In genomic region chr5:157731272-157732129, GRCh38 we compare ENCODE assay signal across 8 cellular contexts. TPM values are rescaled to one million over a fixed set of nuclear protein-coding genes. Genes with fewer than 3 reads are reported as not detected.
DNase-seq lines count a peak whose midpoint lies in the region; ATAC-seq and TF ChIP-seq lines count a peak whose summit lies in the region.

Gene THG1L (plus strand): TSS chr5:157731420. CDS start chr5:157731441, 21 bp downstream.

- 2 to 3% (median 3%) methylated on average over 26 to 47 of the region's 47 CpGs for WGBS in spleen, 5 donors

- H3K4me1 ChIP-seq in spleen = peaks cover 8 to 33% (median 21%) of the 10 kb centered on the region in 6 donors

- H3K9me3 Mint-ChIP-seq in activated B cell treated with CpG ODN at 0.5 μM for 24 hours = no peaks in the 10 kb centered on the region

- POLR2A ChIA-PET in activated B cell treated with CpG ODN at 0.5 μM for 24 hours (lab: Charles Lee) = interaction anchor here (0.5 to 3.0 kb wide), 19 partner anchors 10 to 589 kb away, joined by 3 to 22 read pairs (median 5); partner anchors contain the start of genes ADAM19, LSM11, MED7 and SOX30

- TF ChIP-seq CTCF in activated B cell treated with CpG ODN at 0.5 μM for 24 hours (IDR thresholded peaks at IDR 0.05) (no peak), spleen (IDR thresholded peaks at IDR 0.05 in 8 of 11, conservative IDR thresholded peaks at IDR 0.05 in 3 of 11) (peak in 1 of 11 experiments; percentile 14)

- H3K36me3 Mint-ChIP-seq in activated B cell treated with CpG ODN at 0.5 μM for 24 hours (ENCODE audit: low read depth) = peaks cover 36% of the 10 kb centered on the region

- H3K4me1 Mint-ChIP-seq in activated B cell treated with CpG ODN at 0.5 μM for 24 hours = peaks cover 46% of the 10 kb centered on the region

- no peaks in the 10 kb centered on the region for H3K9me3 ChIP-seq in spleen

- H3K27me3 ChIP-seq in spleen (replicated peaks in 1 of 7) = no peaks in the 10 kb centered on the region

- CTCF ChIA-PET in activated B cell treated with CpG ODN at 0.5 μM for 24 hours (lab: Charles Lee) = interaction anchor here (2.0 to 2.5 kb wide), 2 partner anchors 12 to 13 kb away, joined by 7 to 15 read pairs; partner anchors contain the start of gene LSM11

- peak within 1 kb of the TSS; percentile 67 to 89 (median 76) for H3K4me3 ChIP-seq in spleen

- intact Hi-C loops in activated B cell treated with CpG ODN at 0.5 μM for 24 hours (cut with micrococcal nuclease) = loop anchor here (1.0 to 5.0 kb wide), 10 partner anchors 12 to 1081 kb away; partner anchors contain the start of gene LSM11
- intact Hi-C loops in spleen (cut with DNase I; ENCODE audit: low total_unique reads) = no loop called here

- in situ Hi-C loops in GM18951 (cut with MboI; ENCODE audit: low sequenced_read_pairs, unreplicated experiment) = loop anchor here (25.0 kb wide), 1 partner anchor 394 kb away; a partner anchor contains a TSS

- H3K27me3 Mint-ChIP-seq in activated B cell treated with CpG ODN at 0.5 μM for 24 hours = no peaks in the 10 kb centered on the region

- peak within 1 kb of the TSS; percentile 97 for H3K27ac ChIP-seq in caudate nucleus (ENCODE audit: low read depth, low read length)
- H3K27ac ChIP-seq in spleen = peak within 1 kb of the TSS; percentile 76 to 95 (median 94)

- peak within 1 kb of the TSS; percentile 98 for H3K4me3 Mint-ChIP-seq in activated B cell treated with CpG ODN at 0.5 μM for 24 hours

- peak; percentile 100 for DNase-seq in AG08395 (ENCODE audit: low spot score)
- peak; percentile 99 for DNase-seq in NCI-H345 (lab: John Stamatoyannopoulos, UW)
- DNase-seq in activated B cell treated with CpG ODN at 0.5 μM for 24 hours = peak; percentile 93
- DNase-seq in caudate nucleus (lab: John Stamatoyannopoulos, UW) = peak; percentile 87 to 100 (median 98)
- DNase-seq in inferior parietal cortex (ENCODE audit: extremely low spot score) = peak; percentile 99
- peak; percentile 100 for DNase-seq in spleen

- peaks cover 0 to 39% (median 20%) of the 10 kb centered on the region in 6 donors for H3K36me3 ChIP-seq in spleen

- peak within 1 kb of the TSS; percentile 99 for H3K27ac Mint-ChIP-seq in activated B cell treated with CpG ODN at 0.5 μM for 24 hours

- ATAC-seq in HG03196 (IDR thresholded peaks at IDR 0.05; ENCODE audit: unreplicated experiment) (peak; percentile 97), activated B cell treated with CpG ODN at 0.5 μM for 24 hours (ENCODE audit: low read depth) (peak; percentile 84)

- TF ChIP-seq POLR2A in GM18951 (IDR thresholded peaks at IDR 0.05; ENCODE audit: extremely low read depth, insufficient read depth, insufficient read length) (peak; percentile 89), spleen (IDR thresholded peaks at IDR 0.05) (peak in 2 of 3 donors; percentile 4 to 34)

RNA-seq across cellular contexts. Expression of gene THG1L, which starts in this region (rescaled TPM):
- total RNA-seq in activated B cell treated with CpG ODN at 0.5 μM for 24 hours = 25.6 and 28.9 TPM in 2 replicates
- total RNA-seq in spleen = 10 to 100 TPM in 2 of 7 donors, 1 to 10 TPM in 5; 7.5 to 13.0 (median 8.8) TPM
- polyA plus RNA-seq in spleen = 10 to 100 TPM in 2 of 3 donors, 1 to 10 TPM in 1; 8.3 to 17.8 (median 17.0) TPM

Comparison
In these comparisons a context has a peak if more than half of its experiments do, and no peak if none do; other contexts are left out.
1. Peak in every context shown above with its lines: DNase-seq, ATAC-seq, H3K4me3 ChIP-seq and H3K27ac ChIP-seq.